ENCODE assay signal across 13 cellular contexts in genomic region chr5:173765030-173765644, GRCh38.
DNase-seq lines count a peak whose midpoint lies in the region; ATAC-seq and TF ChIP-seq lines count a peak whose summit lies in the region.
"Had no signal": no experiment of that assay in that cellular context is flagged by ENCODE, and none has a peak within 500 bp of the region (broad histone marks: within the 10 kb centered on the region; RNA-seq: fewer than 3 reads in every experiment).

No MANE protein-coding gene starts in this region.

- TF ChIP-seq CTCF in heart left ventricle (IDR thresholded peaks at IDR 0.05) (no peak), uterus (IDR thresholded peaks at IDR 0.05) (no peak)

- H3K27ac ChIP-seq in heart left ventricle = peak overlapping the region in 11 of 12 donors; percentile 68 to 95 (median 78)
- H3K27ac ChIP-seq in epithelial cell of prostate = peak overlapping the region; percentile 87
- H3K27ac ChIP-seq in neuronal stem cell (replicated peaks; ENCODE audit: low read length) = no peak overlapping the region
- peak overlapping the region; percentile 71 to 73 for H3K27ac ChIP-seq in uterus

- no peak overlapping the region for H3K23ac ChIP-seq in neuronal stem cell (ENCODE audit: low read depth, low read length, poor library complexity)

- peak overlapping the region; percentile 90 for H2AFZ ChIP-seq in neuronal stem cell (ENCODE audit: low read length)

- no peak overlapping the region for H2BK5ac ChIP-seq in neuronal stem cell (ENCODE audit: low read length)

- no peaks in the 10 kb centered on the region for H3K36me3 ChIP-seq in heart left ventricle
- H3K36me3 ChIP-seq in neuronal stem cell (replicated peaks in 1 of 2; ENCODE audit: control insufficient read depth in 2 of 2, insufficient read depth in 2 of 2, low read length in 2 of 2) = no peaks in the 10 kb centered on the region
- H3K36me3 ChIP-seq in uterus = no peaks in the 10 kb centered on the region

- H2BK12ac ChIP-seq in neuronal stem cell (ENCODE audit: low read length) = no peak overlapping the region

- H3K9ac ChIP-seq in neuronal stem cell (ENCODE audit: low read depth, low read length, poor library complexity) = no peak overlapping the region

- intact Hi-C loops in heart left ventricle (cut with DNase I) (loop anchor here in 8 of 10 donors (5.0 to 10.0 kb wide), 9 partner anchors 92 to 210 kb away; partner anchors contain the start of genes CPEB4 (in 2 of the 8) and BOD1 (in 1 of the 8)), Right ventricle myocardium inferior (cut with DNase I) (loop anchor here (5.0 kb wide), 1 partner anchor 207 kb away; no protein-coding TSS in a partner anchor), uterus (cut with DNase I; ENCODE audit: low total_unique reads) (no loop called here)

- H3K4ac ChIP-seq in neuronal stem cell (ENCODE audit: low read length) = no peak overlapping the region

- no peak overlapping the region for H3K14ac ChIP-seq in neuronal stem cell (ENCODE audit: low read length)

- H2BK120ac ChIP-seq in neuronal stem cell (ENCODE audit: low read depth, low read length) = no peak overlapping the region

- WGBS in heart left ventricle, 4 donors = 87 to 91% (median 90%) methylated on average over 9 of the region's 9 CpGs
- WGBS in neuronal stem cell (ENCODE audit: extremely low coverage in 2 of 2, insufficient read length in 2 of 2, insufficient replicate concordance in 1 of 2), 2 donors = no CpG with 5 or more reads among the region's 9 CpGs

- H4K91ac ChIP-seq in neuronal stem cell (ENCODE audit: low read depth, low read length, poor library complexity) = no peak overlapping the region

- H3K27me3 ChIP-seq in heart left ventricle (no peaks in the 10 kb centered on the region), neuronal stem cell (ENCODE audit: control insufficient read depth in 3 of 3, insufficient read depth in 3 of 3, low read depth in 1 of 3, low read length in 3 of 3) (no peaks in the 10 kb centered on the region), uterus (no peaks in the 10 kb centered on the region)

- no peak for TF ChIP-seq POLR2A in heart left ventricle (IDR thresholded peaks at IDR 0.05)
- TF ChIP-seq POLR2A in uterus (IDR thresholded peaks at IDR 0.05) = no peak

- DNase-seq in heart left ventricle = no peak
- no peak for DNase-seq in Right ventricle myocardium inferior (ENCODE audit: missing footprints)
- no peak for DNase-seq in epithelial cell of prostate (ENCODE audit: low read depth, low spot score)
- no peak for DNase-seq in neuronal stem cell (ENCODE audit: low spot score)
- DNase-seq in uterus = no peak
- no peak for DNase-seq in NOMO-1 treated with DMSO at 0.1 percent for 48 hours (lab: John Stamatoyannopoulos, UW; ENCODE audit: unreplicated experiment)
- DNase-seq in NCI-H1092 treated with DMSO at 0.1 percent for 48 hours (lab: John Stamatoyannopoulos, UW) = no peak
- DNase-seq in left lobe of liver (ENCODE audit: low spot score) = no peak
- DNase-seq: activated CD4-positive, alpha-beta T cell treated with anti-CD3 and anti-CD28 coated beads for 4 hours; NCI-H1105; NCI-H748 treated with DMSO at 0.1 percent for 48 hours; stimulated activated CD4-positive, alpha-beta T cell treated with anti-CD3 and anti-CD28 coated beads, Interleukin-2, amount 100 ng/mL, for 24 hours; stimulated activated naive CD4-positive, alpha-beta T cell treated with Interleukin-2 at 50 U/mL for 16 hours had no signal

- peaks cover 0 to 39% (median 19%) of the 10 kb centered on the region in 12 donors for H3K4me1 ChIP-seq in heart left ventricle
- H3K4me1 ChIP-seq in neuronal stem cell (ENCODE audit: control insufficient read depth in 2 of 2, insufficient read depth in 1 of 2, low read depth in 1 of 2, low read length in 2 of 2) = peaks cover 5 to 7% of the 10 kb centered on the region in 2 donors
- H3K4me1 ChIP-seq in uterus = no peaks in the 10 kb centered on the region

- H3K79me1 ChIP-seq in neuronal stem cell (ENCODE audit: low read depth, low read length) = no peaks in the 10 kb centered on the region

- no peak for ATAC-seq in heart left ventricle
- ATAC-seq in Right ventricle myocardium inferior = no peak
- no peak for ATAC-seq in left lobe of liver

- H2AK5ac ChIP-seq in neuronal stem cell (ENCODE audit: low read depth, low read length) = no peak overlapping the region

- H2BK15ac ChIP-seq in neuronal stem cell (ENCODE audit: low read length) = no peak overlapping the region

- no peak overlapping the region for H3K18ac ChIP-seq in neuronal stem cell (ENCODE audit: low read length)

- H3K4me3 ChIP-seq in heart left ventricle (no peak overlapping the region), neuronal stem cell (ENCODE audit: low read length in 2 of 2) (no peak overlapping the region), uterus (no peak overlapping the region)

- no peaks in the 10 kb centered on the region for H3K9me3 ChIP-seq in heart left ventricle
- no peaks in the 10 kb centered on the region for H3K9me3 ChIP-seq in neuronal stem cell (replicated peaks in 1 of 2; ENCODE audit: control insufficient read depth in 2 of 2, insufficient read depth in 1 of 2, low read depth in 1 of 2, low read length in 2 of 2)
- no peaks in the 10 kb centered on the region for H3K9me3 ChIP-seq in uterus

- H3K4me2 ChIP-seq in neuronal stem cell (ENCODE audit: insufficient read depth, low read length, poor library complexity, severe bottlenecking) = no peak overlapping the region

- H4K8ac ChIP-seq in neuronal stem cell (ENCODE audit: low read depth, low read length) = no peak overlapping the region
